In genomic region chr4:1154126-1154522, GRCh38 we compare ENCODE assay signal across 15 cellular contexts.
"Had no signal": no experiment of that assay in that cellular context is flagged by ENCODE, and none has a peak within 500 bp of the region (broad histone marks: within the 10 kb centered on the region; RNA-seq: fewer than 3 reads in every experiment).

No MANE protein-coding gene starts in this region.

- H3K4me3 ChIP-seq: adrenal gland, gastrocnemius medialis, testis had no signal

- H3K9me3 Mint-ChIP-seq: activated T-helper 17 cell treated with anti-CD3 and anti-CD28 coated beads, Interleukin-2, amount 50 U/mL, for 72 hours had no signal

- H3K27ac Mint-ChIP-seq: activated CD4-positive, alpha-beta T cell treated with anti-CD3 and anti-CD28 coated beads for 36 hours; activated CD8-positive, alpha-beta T cell treated with anti-CD3 and anti-CD28 coated beads, Interleukin-2, amount 10 ng/mL, durations not matched to agents 7 days and 5 days; activated T-helper 17 cell treated with anti-CD3 and anti-CD28 coated beads, Interleukin-2, amount 50 U/mL, for 72 hours; brain; nephron had no signal

- DNase-seq: activated CD4-positive, alpha-beta T cell treated with anti-CD3 and anti-CD28 coated beads for 36 hours; activated CD8-positive, alpha-beta T cell treated with anti-CD3 and anti-CD28 coated beads, Interleukin-2, amount 10 ng/mL, durations not matched to agents 7 days and 5 days; activated naive CD4-positive, alpha-beta T cell treated with anti-CD3 and anti-CD28 coated beads, Interleukin-2, amount 50 U/mL, for 16 hours; gastrocnemius medialis; heart right ventricle; islet precursor cell; stimulated activated CD4-positive, alpha-beta T cell treated with anti-CD3 and anti-CD28 coated beads, Interleukin-12 subunit alpha, Interleukin-12 subunit beta, amount 100 ng/mL, for 4 hours; stimulated activated naive CD4-positive, alpha-beta T cell treated with Interleukin-2 at 50 U/mL for 16 hours; T-helper 9 cell; testis had no signal

- H3K4me1 Mint-ChIP-seq: activated CD4-positive, alpha-beta T cell treated with anti-CD3 and anti-CD28 coated beads for 36 hours; activated T-helper 17 cell treated with anti-CD3 and anti-CD28 coated beads, Interleukin-2, amount 50 U/mL, for 72 hours; brain; nephron had no signal

- H3K4me1 ChIP-seq: adrenal gland, testis had no signal

- H3K27me3 ChIP-seq: adrenal gland, testis had no signal

- H3K4me3 Mint-ChIP-seq: activated CD4-positive, alpha-beta T cell treated with anti-CD3 and anti-CD28 coated beads for 36 hours; activated CD8-positive, alpha-beta T cell treated with anti-CD3 and anti-CD28 coated beads, Interleukin-2, amount 10 ng/mL, durations not matched to agents 7 days and 5 days; activated T-helper 17 cell treated with anti-CD3 and anti-CD28 coated beads, Interleukin-2, amount 50 U/mL, for 72 hours; brain; nephron had no signal

- H3K27ac ChIP-seq: adrenal gland, gastrocnemius medialis, heart right ventricle, testis had no signal

- H3K9me3 ChIP-seq: gastrocnemius medialis, testis had no signal

- H3K36me3 Mint-ChIP-seq: brain had no signal

- ATAC-seq: activated CD4-positive, alpha-beta T cell treated with anti-CD3 and anti-CD28 coated beads for 36 hours; activated CD8-positive, alpha-beta T cell treated with anti-CD3 and anti-CD28 coated beads, Interleukin-2, amount 10 ng/mL, durations not matched to agents 7 days and 5 days; activated T-helper 17 cell treated with anti-CD3 and anti-CD28 coated beads, Interleukin-2, amount 50 U/mL, for 72 hours; left lobe of liver had no signal

- H3K36me3 ChIP-seq: adrenal gland, gastrocnemius medialis, heart right ventricle had no signal
